Comparison of ENCODE assay signal across 8 cellular contexts in genomic region chr16:10828851-10829331, GRCh38. TPM values are rescaled to one million over a fixed set of nuclear protein-coding genes. Genes with fewer than 3 reads are reported as not detected.
DNase-seq lines count a peak whose midpoint lies in the region; TF ChIP-seq lines count a peak whose summit lies in the region.

No MANE protein-coding gene starts in this region.

- no peaks in the 10 kb centered on the region for H3K36me3 ChIP-seq in testis (ENCODE audit: low read depth, missing control alignments)

- intact Hi-C loops in lower leg skin (cut with DNase I; ENCODE audit: low total_unique reads) (no loop called here), testis (cut with DNase I; ENCODE audit: low total_unique reads) (no loop called here)

- DNase-seq in A172 (ENCODE audit: low spot score) (peak; percentile 55), NCI-H1105 treated with DMSO at 0.1 percent for 48 hours (lab: John Stamatoyannopoulos, UW) (peak; percentile 76), lower leg skin (ENCODE audit: low spot score in 2 of 2) (peak; percentile 83 to 97), testis (peak; percentile 93), NCI-H1436 (lab: John Stamatoyannopoulos, UW) (no peak)
- DNase-seq in activated CD4-positive, alpha-beta T cell treated with anti-CD3 and anti-CD28 coated beads, Interleukin-2, amount 50 U/mL, for 1 hour, result no peak
- no peak for DNase-seq in stimulated activated CD4-positive, alpha-beta T cell treated with anti-CD3 and anti-CD28 coated beads, Interleukin-15, amount 100 ng/mL, for 24 hours

- peaks cover 32% of the 10 kb centered on the region for H3K4me1 ChIP-seq in testis

- no peak for TF ChIP-seq POLR2A in lower leg skin (IDR thresholded peaks at IDR 0.05)
- TF ChIP-seq POLR2A in testis (IDR thresholded peaks at IDR 0.05), result no peak

- TF ChIP-seq CTCF in lower leg skin (IDR thresholded peaks at IDR 0.05) (no peak), testis (IDR thresholded peaks at IDR 0.05) (no peak)

- H3K27ac ChIP-seq in cingulate gyrus (ENCODE audit: low read depth, low read length) (peak overlapping the region; percentile 90), testis (peak overlapping the region; percentile 82 to 83)

- no peaks in the 10 kb centered on the region for H3K9me3 ChIP-seq in testis

- no peaks in the 10 kb centered on the region for H3K27me3 ChIP-seq in testis

- WGBS in lower leg skin, 2 donors, result 1 to 4% methylated on average over 15 to 16 of the region's 16 CpGs
- WGBS in testis, 2 donors, result 32% methylated on average over 13 to 16 of the region's 16 CpGs

- no peak overlapping the region for H3K4me3 ChIP-seq in lower leg skin (ENCODE audit: low read depth, poor library complexity, severe bottlenecking)
- no peak overlapping the region for H3K4me3 ChIP-seq in testis

RNA-seq across cellular contexts. Expression of gene TVP23A, which starts 10.3 kb away (rescaled TPM):
- total RNA-seq in A172 (2014; rRNA removed; shearing (Covaris generic)), result not detected in 2 replicates
- total RNA-seq in lower leg skin (under 1 TPM in 2 of 4 donors, not detected in 2; 0.19 TPM), testis (1 to 10 TPM; 3.5 to 4.2 TPM)
- 1.7 TPM for polyA plus RNA-seq in testis (ENCODE audit: insufficient read depth, low read depth, low replicate concordance)

RNA-seq across cellular contexts. Expression of gene CIITA, which starts 48.1 kb away (rescaled TPM):
- total RNA-seq in A172 (2014; rRNA removed; shearing (Covaris generic)), result 0.07 TPM in 1 of 2 replicates, not detected in the other
- total RNA-seq in lower leg skin (10 to 100 TPM; 14.0 to 20.1 (median 17.9) TPM), testis (10 to 100 TPM in 1 of 2 donors, 1 to 10 TPM in 1; 6.3 to 16.0 TPM)
- polyA plus RNA-seq in testis (ENCODE audit: insufficient read depth, low read depth, low replicate concordance), result 9.5 TPM

Comparison
In these comparisons a context has a peak if more than half of its experiments do, and no peak if none do; other contexts are left out.
1. DNase-seq: peak in A172 (single experiment), NCI-H1105 treated with DMSO at 0.1 percent for 48 hours (single experiment), lower leg skin (2 of 2) and testis (single experiment); none in activated CD4-positive, alpha-beta T cell treated with anti-CD3 and anti-CD28 coated beads, Interleukin-2, amount 50 U/mL, for 1 hour (single experiment), NCI-H1436 (single experiment) and stimulated activated CD4-positive, alpha-beta T cell treated with anti-CD3 and anti-CD28 coated beads, Interleukin-15, amount 100 ng/mL, for 24 hours (single experiment).